14 cellular contexts compared by ENCODE assay signal in genomic region chr15:73630030-73630429, GRCh38. TPM values are rescaled to one million over a fixed set of nuclear protein-coding genes. Genes with fewer than 3 reads are reported as not detected.
A peak's percentile ranks its signal among the peaks of the same experiment; 100 is the strongest.
DNase-seq lines count a peak whose midpoint lies in the region; ATAC-seq, FAIRE-seq and TF ChIP-seq lines count a peak whose summit lies in the region.
"Had no signal": no experiment of that assay in that cellular context is flagged by ENCODE, and none has a peak within 500 bp of the region (broad histone marks: within the 10 kb centered on the region; RNA-seq: fewer than 3 reads in every experiment).

No MANE protein-coding gene starts in this region.

- no peak overlapping the region for H3K14ac ChIP-seq in H1 (ENCODE audit: insufficient read length)
- no peak overlapping the region for H3K14ac ChIP-seq in trophoblast cell (ENCODE audit: low read length)

- H3K9me3 ChIP-seq in H1 (ENCODE audit: insufficient read depth in 2 of 2, low read depth in 1 of 2, low read length in 1 of 2) (no peaks in the 10 kb centered on the region), trophoblast cell (ENCODE audit: insufficient read depth, low read depth, low read length) (no peaks in the 10 kb centered on the region)

- H2BK20ac ChIP-seq in H1 (ENCODE audit: low read length), result no peak overlapping the region

- no peak for ATAC-seq in GM18511 (IDR thresholded peaks at IDR 0.05; ENCODE audit: unreplicated experiment)
- no peak for ATAC-seq in GM19395 (IDR thresholded peaks at IDR 0.05; ENCODE audit: unreplicated experiment)

- H3K27ac ChIP-seq in H1 (ENCODE audit: low read depth, low read length) (no peak overlapping the region), trophoblast cell (ENCODE audit: low read depth, low read length) (no peak overlapping the region)

- no peak for TF ChIP-seq EP300 in H1 (IDR thresholded peaks at IDR 0.05; ENCODE audit: borderline replicate concordance in 1 of 2, low read depth in 2 of 2, low read length in 2 of 2)

- peaks cover 20 to 77% of the 10 kb centered on the region in 2 experiments for H3K79me2 ChIP-seq in H1 (ENCODE audit: control insufficient read depth in 1 of 2, insufficient read depth in 2 of 2, low read length in 2 of 2)
- H3K79me2 ChIP-seq in trophoblast cell (ENCODE audit: control insufficient read depth, insufficient read depth, low read length, poor library complexity), result peaks cover 16% of the 10 kb centered on the region

- POLR2A ChIA-PET in H1 (lab: Charles Lee; ENCODE audit: partially characterized antibody), result interaction anchor here (1.1 to 8.5 kb wide), 3 partner anchors 11 to 55 kb away, joined by 3 to 115 read pairs (median 6); no protein-coding TSS in a partner anchor

- no peak overlapping the region for H4K5ac ChIP-seq in H1 (ENCODE audit: insufficient read length, low read depth, low read length)

- H3K23ac ChIP-seq in H1 (ENCODE audit: insufficient read length) (no peak overlapping the region), trophoblast cell (ENCODE audit: low read length) (no peak overlapping the region)

- H2BK15ac ChIP-seq in H1 (ENCODE audit: low read length), result no peak overlapping the region

- no peak for TF ChIP-seq CTCF in GM12865 (IDR thresholded peaks at IDR 0.05; ENCODE audit: insufficient read depth, low read depth, low read length, missing control alignments)
- TF ChIP-seq CTCF in H1 (IDR thresholded peaks at IDR 0.05; ENCODE audit: control extremely low read depth in 1 of 3, insufficient read depth in 1 of 3, low read depth in 1 of 3, low read length in 3 of 3), result no peak

- H3K18ac ChIP-seq in H1 (ENCODE audit: extremely low read depth, low read length) (no peak overlapping the region), trophoblast cell (ENCODE audit: low read length) (no peak overlapping the region)

- H4K91ac ChIP-seq in H1 (replicated peaks; ENCODE audit: insufficient read length, low read length), result no peak overlapping the region
- H4K91ac ChIP-seq in trophoblast cell (ENCODE audit: low read depth, low read length), result no peak overlapping the region

- no peak for TF ChIP-seq RAD21 in H1 (IDR thresholded peaks at IDR 0.05 in 1 of 2, conservative IDR thresholded peaks at IDR 0.05 in 1 of 2; ENCODE audit: low read depth in 2 of 2, low read length in 2 of 2)

- no peak overlapping the region for H4K12ac ChIP-seq in trophoblast cell (ENCODE audit: low read depth, low read length)

- H3K4me3 ChIP-seq in GM12865 (ENCODE audit: low read depth, low read length) (no peak overlapping the region), H1 (ENCODE audit: extremely low read depth in 1 of 4, insufficient read depth in 2 of 4, low read depth in 3 of 4, low read length in 4 of 4) (peak overlapping the region in 1 of 4 experiments; percentile 96; a peak in 1 of 8 replicates), trophoblast cell (ENCODE audit: low read depth, low read length) (no peak overlapping the region)

- no peak overlapping the region for H3K56ac ChIP-seq in H1 (replicated peaks; ENCODE audit: insufficient read length, low read depth, low read length)

- 62% methylated on average over 2 of the region's 2 CpGs; no CpG with 5 or more reads in 1 of the 2 experiments for WGBS in H1 (ENCODE audit: extremely low coverage in 1 of 2, insufficient coverage in 1 of 2, insufficient read length in 1 of 2, insufficient replicate concordance in 2 of 2, low coverage in 1 of 2, low lambda C conversion rate in 2 of 2, missing lambda C conversion rate in 1 of 2), 2 experiments
- no CpG with 5 or more reads among the region's 2 CpGs for WGBS in trophoblast cell (ENCODE audit: extremely low coverage, insufficient coverage, insufficient read length)

- FAIRE-seq in H1 (lab: Jason Lieb, UNC) (no peak), H54 (lab: Jason Lieb, UNC) (no peak)
- FAIRE-seq: endothelial cell of umbilical vein had no signal

- H3K4me2 ChIP-seq in H1 (ENCODE audit: insufficient read depth in 1 of 2, low read depth in 2 of 2, low read length in 2 of 2), result peak overlapping the region; percentile 27 to 95; a peak in 2 of 4 replicates
- H3K4me2 ChIP-seq in trophoblast cell (ENCODE audit: low read length), result no peak overlapping the region

- H3K27me3 ChIP-seq in H1 (replicated peaks in 1 of 4; ENCODE audit: control insufficient read depth in 3 of 4, extremely low read depth in 1 of 4, insufficient read depth in 3 of 4, low read length in 3 of 4) (no peaks in the 10 kb centered on the region), trophoblast cell (ENCODE audit: insufficient read depth, low read length) (no peaks in the 10 kb centered on the region)

- H3K79me1 ChIP-seq in H1 (ENCODE audit: low read depth, low read length), result no peaks in the 10 kb centered on the region
- peaks cover 16% of the 10 kb centered on the region for H3K79me1 ChIP-seq in trophoblast cell (ENCODE audit: low read length)

- H2AK5ac ChIP-seq in H1 (ENCODE audit: low read depth, low read length) (no peak overlapping the region), trophoblast cell (ENCODE audit: low read length) (no peak overlapping the region)

- H2AFZ ChIP-seq in H1 (ENCODE audit: low read length), result no peak overlapping the region
- no peak overlapping the region for H2AFZ ChIP-seq in trophoblast cell (ENCODE audit: insufficient read depth, low read length, poor library complexity)

- H3K4ac ChIP-seq in H1 (replicated peaks; ENCODE audit: insufficient read length, low read depth, low read length) (no peak overlapping the region), trophoblast cell (ENCODE audit: low read depth, low read length) (peak overlapping the region; percentile 41)

- H3K9ac ChIP-seq in H1 (replicated peaks in 1 of 4; ENCODE audit: extremely low read depth in 1 of 4, low read depth in 3 of 4, low read length in 3 of 4), result no peak overlapping the region
- H3K9ac ChIP-seq in trophoblast cell (ENCODE audit: low read length), result no peak overlapping the region

- H2BK120ac ChIP-seq in H1 (replicated peaks; ENCODE audit: low read depth, low read length) (no peak overlapping the region), trophoblast cell (ENCODE audit: insufficient read depth, low read length, poor library complexity) (no peak overlapping the region)

- CTCF ChIA-PET in H1 (lab: Charles Lee; ENCODE audit: partially characterized antibody), result interaction anchor here (0.7 to 19.3 kb wide), 5 partner anchors 10 to 1667 kb away, joined by 3 to 448 read pairs (median 5); no protein-coding TSS in a partner anchor

- peaks cover 7 to 8% of the 10 kb centered on the region in 2 experiments for H4K20me1 ChIP-seq in H1 (replicated peaks in 1 of 2; ENCODE audit: control insufficient read depth in 1 of 2, insufficient read depth in 2 of 2, low read length in 2 of 2)

- no peak overlapping the region for H2BK5ac ChIP-seq in H1 (ENCODE audit: low read depth, low read length)
- H2BK5ac ChIP-seq in trophoblast cell (ENCODE audit: low read depth, low read length, poor library complexity), result no peak overlapping the region

- TF ChIP-seq POLR2A in H1 (IDR thresholded peaks at IDR 0.05; ENCODE audit: control extremely low read depth in 1 of 2, low read depth in 2 of 2, low read length in 2 of 2) (no peak), H54 (IDR thresholded peaks at IDR 0.05; ENCODE audit: low read depth, low read length) (no peak)

- H3K23me2 ChIP-seq in H1 (ENCODE audit: low read depth, low read length), result peaks cover 8% of the 10 kb centered on the region; the same call in 1 of the 2 replicates

- H4K8ac ChIP-seq in H1 (ENCODE audit: extremely low read depth, insufficient read depth, low read length) (no peak overlapping the region), trophoblast cell (ENCODE audit: low read depth, low read length) (no peak overlapping the region)

- peak; percentile 19 for DNase-seq in GM12865 (ENCODE audit: low read depth)
- peak; percentile 65 for DNase-seq in NCI-H524 treated with DMSO at 0.1 percent for 48 hours (lab: John Stamatoyannopoulos, UW)
- no peak for DNase-seq in H1 (ENCODE audit: low read depth in 1 of 2, low spot score in 2 of 2)
- peak in 1 of 2 donors; percentile 70 for DNase-seq in trophoblast cell
- DNase-seq in H54 (ENCODE audit: insufficient read length, low spot score), result no peak
- DNase-seq in germinal center (ENCODE audit: low spot score), result no peak
- DNase-seq: activated CD4-positive, alpha-beta T cell treated with anti-CD3 and anti-CD28 coated beads for 1 hour; activated naive CD4-positive, alpha-beta T cell treated with anti-CD3 and anti-CD28 coated beads, Interleukin-2, amount 50 U/mL, for 16 hours; Calu3; MM.1S; stimulated activated CD8-positive, alpha-beta memory T cell treated with anti-CD3 and anti-CD28 coated beads, Interleukin-4, amount 100 ng/mL, for 48 hours had no signal

- H2BK12ac ChIP-seq in H1 (ENCODE audit: low read depth, low read length), result no peak overlapping the region
- H2BK12ac ChIP-seq in trophoblast cell (ENCODE audit: low read length), result no peak overlapping the region

- H3K36me3 ChIP-seq in H1 (ENCODE audit: control insufficient read depth in 2 of 4, insufficient read depth in 4 of 4, low read length in 3 of 4) (no peaks in the 10 kb centered on the region), trophoblast cell (ENCODE audit: control insufficient read depth in 1 of 2, insufficient read depth in 2 of 2, low read length in 2 of 2) (no peaks in the 10 kb centered on the region)

- peaks cover 0 to 16% (median 7%) of the 10 kb centered on the region in 4 experiments; a peak in 4 of 7 replicates for H3K4me1 ChIP-seq in H1 (replicated peaks in 1 of 4; ENCODE audit: control insufficient read depth in 3 of 4, insufficient read depth in 4 of 4, low read length in 3 of 4)
- peaks cover 11 to 16% of the 10 kb centered on the region in 2 experiments for H3K4me1 ChIP-seq in trophoblast cell (ENCODE audit: control insufficient read depth in 1 of 2, insufficient read depth in 2 of 2, low read length in 2 of 2)

RNA-seq across cellular contexts. Expression of gene NPTN, which starts 3.2 kb away (rescaled TPM):
- 113 TPM in 2 replicates for total RNA-seq in H1 (2021; fragmentation: NEBNext Ultra II Directional; extraction: Animal tissue kit (Norgen Biotek cat#: 25700))
- 59.7 and 67.0 TPM in 2 replicates for polyA plus RNA-seq in H1 (2011; rRNA removed)
- 82.1 TPM for polyA plus RNA-seq in H1 (2011; cell fraction: cytosol; rRNA removed)
- 73.3 TPM for polyA plus RNA-seq in H1 (2011; cell fraction: nucleus; rRNA removed)
- polyA plus RNA-seq in H1 (2012, experiment 1 of 2), result 117 to 134 TPM (median 125 TPM) in 4 replicates
- polyA plus RNA-seq in H1 (2012, experiment 2 of 2), result 57.2 TPM
- polyA plus RNA-seq in H1 (2013, experiment 1 of 2), result 148 TPM
- polyA plus RNA-seq in H1 (2013, experiment 2 of 2), result 165 TPM
- 115 and 146 TPM in 2 replicates for polyA minus RNA-seq in H1 (2011; rRNA and poly(A)+ RNA removed)
- 50.1 TPM for polyA minus RNA-seq in H1 (2011; cell fraction: cytosol; rRNA and poly(A)+ RNA removed)
- polyA minus RNA-seq in H1 (2011; cell fraction: nucleus; rRNA and poly(A)+ RNA removed), result 81.5 TPM
- 102 and 104 TPM in 2 replicates for polyA plus RNA-seq in trophoblast cell (2013)

RNA-seq across cellular contexts. Expression of gene CD276, which starts 54.2 kb away (rescaled TPM):
- 152 and 156 TPM in 2 replicates for total RNA-seq in H1 (2021; fragmentation: NEBNext Ultra II Directional; extraction: Animal tissue kit (Norgen Biotek cat#: 25700))
- polyA plus RNA-seq in H1 (2011; rRNA removed), result 158 and 190 TPM in 2 replicates
- polyA plus RNA-seq in H1 (2011; cell fraction: cytosol; rRNA removed), result 79.5 TPM
- polyA plus RNA-seq in H1 (2011; cell fraction: nucleus; rRNA removed), result 197 TPM
- 143 to 200 TPM (median 177 TPM) in 4 replicates for polyA plus RNA-seq in H1 (2012, experiment 1 of 2)
- polyA plus RNA-seq in H1 (2012, experiment 2 of 2), result 186 TPM
- 290 TPM for polyA plus RNA-seq in H1 (2013, experiment 1 of 2)
- 333 TPM for polyA plus RNA-seq in H1 (2013, experiment 2 of 2)
- polyA minus RNA-seq in H1 (2011; rRNA and poly(A)+ RNA removed), result 116 and 197 TPM in 2 replicates
- polyA minus RNA-seq in H1 (2011; cell fraction: cytosol; rRNA and poly(A)+ RNA removed), result 102 TPM
- polyA minus RNA-seq in H1 (2011; cell fraction: nucleus; rRNA and poly(A)+ RNA removed), result 79.9 TPM
- 262 and 276 TPM in 2 replicates for polyA plus RNA-seq in trophoblast cell (2013)

Comparison
In these comparisons a context has a peak if more than half of its experiments do, and no peak if none do; other contexts are left out.
1. DNase-seq: peak in GM12865 (single experiment) and NCI-H524 treated with DMSO at 0.1 percent for 48 hours (single experiment); none in H1 (0 of 2), H54 (single experiment) and germinal center (single experiment).